Comparison of ENCODE assay signal across 8 cellular contexts in genomic region chr19:19627716-19628498, GRCh38. TPM values are rescaled to one million over a fixed set of nuclear protein-coding genes. Genes with fewer than 3 reads are reported as not detected.
DNase-seq lines count a peak whose midpoint lies in the region; ATAC-seq and TF ChIP-seq lines count a peak whose summit lies in the region.

LPAR2 (minus strand) TSS chr19:19628220; CDS start chr19:19627275, 945 bp downstream.

- H3K4me3 ChIP-seq in RWPE2 (ENCODE audit: severe bottlenecking): peak within 1 kb of the TSS; percentile 85
- H3K4me3 ChIP-seq in iPS DF 6.9 (ENCODE audit: low read length): peak within 1 kb of the TSS; percentile 91

- ATAC-seq in GM18505 (IDR thresholded peaks at IDR 0.05; ENCODE audit: unreplicated experiment): peak; percentile 73
- ATAC-seq in HG03025 (IDR thresholded peaks at IDR 0.05; ENCODE audit: low FRiP score, unreplicated experiment): peak; percentile 54
- peak; percentile 68 for ATAC-seq in RWPE2 (ENCODE audit: low read depth)
- ATAC-seq in activated naive CD4-positive, alpha-beta T cell treated with anti-CD3 and anti-CD28 coated beads, Interleukin-2, amount 50 U/mL, for 72 hours: peak; percentile 61 to 82

- WGBS in iPS DF 6.9 (ENCODE audit: insufficient coverage, insufficient read length): no CpG with 5 or more reads among the region's 84 CpGs

- H3K4me1 ChIP-seq in RWPE2 (ENCODE audit: insufficient read depth, poor library complexity, severe bottlenecking) (no peaks in the 10 kb centered on the region), iPS DF 6.9 (ENCODE audit: control insufficient read depth, insufficient read depth, low read length) (peaks cover 6% of the 10 kb centered on the region)

- H3K27ac Mint-ChIP-seq in activated naive CD4-positive, alpha-beta T cell treated with anti-CD3 and anti-CD28 coated beads, Interleukin-2, amount 50 U/mL, for 72 hours: peak within 1 kb of the TSS; percentile 88 to 98

- H3K36me3 Mint-ChIP-seq in activated naive CD4-positive, alpha-beta T cell treated with anti-CD3 and anti-CD28 coated beads, Interleukin-2, amount 50 U/mL, for 72 hours: peaks cover 18 to 26% of the 10 kb centered on the region in 2 donors

- no peak for TF ChIP-seq CTCF in RWPE2 (IDR thresholded peaks at IDR 0.05; ENCODE audit: poor library complexity, severe bottlenecking)

- H3K9me3 Mint-ChIP-seq in activated naive CD4-positive, alpha-beta T cell treated with anti-CD3 and anti-CD28 coated beads, Interleukin-2, amount 50 U/mL, for 72 hours: no peaks in the 10 kb centered on the region

- H3K27me3 ChIP-seq in RWPE2 (ENCODE audit: insufficient read depth, poor library complexity, severe bottlenecking) (no peaks in the 10 kb centered on the region), iPS DF 6.9 (ENCODE audit: control insufficient read depth, insufficient read depth, low read length) (no peaks in the 10 kb centered on the region)

- H3K36me3 ChIP-seq in RWPE2 (ENCODE audit: low read depth) (no peaks in the 10 kb centered on the region), iPS DF 6.9 (ENCODE audit: control insufficient read depth, insufficient read depth, low read length) (peaks cover 14% of the 10 kb centered on the region)

- no peaks in the 10 kb centered on the region for H3K9me3 ChIP-seq in RWPE2 (ENCODE audit: severe bottlenecking)
- no peaks in the 10 kb centered on the region for H3K9me3 ChIP-seq in iPS DF 6.9 (ENCODE audit: control insufficient read depth, insufficient read depth, low read length)

- peak; percentile 59 for TF ChIP-seq POLR2A in GM18505 (IDR thresholded peaks at IDR 0.05; ENCODE audit: borderline replicate concordance, extremely low read depth, insufficient read depth, insufficient read length)

- DNase-seq in RWPE2 (ENCODE audit: low spot score): no peak
- DNase-seq in activated naive CD4-positive, alpha-beta T cell treated with anti-CD3 and anti-CD28 coated beads, Interleukin-2, amount 50 U/mL, for 72 hours (ENCODE audit: low spot score in 2 of 2): peak; percentile 73 to 76
- no peak for DNase-seq in iPS DF 6.9 (ENCODE audit: low read depth, low spot score)
- peak in 2 of 3 donors; percentile 46 to 48 for DNase-seq in stimulated activated CD4-positive, alpha-beta T cell treated with anti-CD3 and anti-CD28 coated beads, Interleukin-12 subunit alpha, Interleukin-12 subunit beta, amount 100 ng/mL, for 48 hours (ENCODE audit: low read depth in 2 of 3, low spot score in 1 of 3)
- DNase-seq in pons (ENCODE audit: low spot score): no peak
- DNase-seq in NK-92 (lab: John Stamatoyannopoulos, UW; ENCODE audit: unreplicated experiment): no peak

- H3K27ac ChIP-seq in RWPE2 (ENCODE audit: poor library complexity, severe bottlenecking) (peak within 1 kb of the TSS; percentile 81), iPS DF 6.9 (ENCODE audit: low read length) (no peak within 1 kb of the TSS)

RNA-seq across cellular contexts. Expression of gene LPAR2, which starts in this region (rescaled TPM):
- 100 to 1,000 TPM in 1 of 2 donors, 10 to 100 TPM in 1; 35.4 to 122 TPM for total RNA-seq in activated naive CD4-positive, alpha-beta T cell treated with anti-CD3 and anti-CD28 coated beads, Interleukin-2, amount 50 U/mL, for 72 hours

Comparison
In these comparisons a context has a peak if more than half of its experiments do, and no peak if none do; other contexts are left out.
1. DNase-seq: peak in activated naive CD4-positive, alpha-beta T cell treated with anti-CD3 and anti-CD28 coated beads, Interleukin-2, amount 50 U/mL, for 72 hours (2 of 2) and stimulated activated CD4-positive, alpha-beta T cell treated with anti-CD3 and anti-CD28 coated beads, Interleukin-12 subunit alpha, Interleukin-12 subunit beta, amount 100 ng/mL, for 48 hours (2 of 3); none in RWPE2 (single experiment), iPS DF 6.9 (single experiment), pons (single experiment) and NK-92 (single experiment).
2. Peak in every context shown above with its lines, with median percentiles within 50 percentile points of each other: ATAC-seq.